19 cellular contexts compared by ENCODE assay signal in genomic region chr5:51573835-51574234, GRCh38.
A peak's percentile ranks its signal among the peaks of the same experiment; 100 is the strongest.
DNase-seq lines count a peak whose midpoint lies in the region; TF ChIP-seq lines count a peak whose summit lies in the region.
"Had no signal": no experiment of that assay in that cellular context is flagged by ENCODE, and none has a peak within 500 bp of the region (broad histone marks: within the 10 kb centered on the region; RNA-seq: fewer than 3 reads in every experiment).

No MANE protein-coding gene starts in this region.

- no peak for TF ChIP-seq CTCF in osteoblast (IDR thresholded peaks at IDR 0.05; ENCODE audit: extremely low read depth, low read depth, low read length)
- TF ChIP-seq CTCF in adrenal gland (IDR thresholded peaks at IDR 0.05) = no peak
- no peak for TF ChIP-seq CTCF in lower leg skin (IDR thresholded peaks at IDR 0.05)

- intact Hi-C loops in adrenal gland (cut with DNase I) = no loop called here
- intact Hi-C loops in lower leg skin (cut with DNase I; ENCODE audit: low total_unique reads) = no loop called here

- H3K36me3 ChIP-seq in HUES48 (ENCODE audit: control insufficient read depth, insufficient read depth, low read length) (no peaks in the 10 kb centered on the region), osteoblast (ENCODE audit: insufficient read depth, low read length) (no peaks in the 10 kb centered on the region), adrenal gland (replicated peaks in 1 of 2) (no peaks in the 10 kb centered on the region)

- H3K9me3 ChIP-seq in HUES48 (ENCODE audit: control insufficient read depth, insufficient read depth, low read length) = no peaks in the 10 kb centered on the region
- H3K9me3 ChIP-seq in osteoblast (ENCODE audit: low read depth, low read length) = no peaks in the 10 kb centered on the region
- H3K9me3 ChIP-seq in adrenal gland (replicated peaks in 1 of 3) = no peaks in the 10 kb centered on the region
- H3K9me3 ChIP-seq: A549, Caco-2 had no signal

- WGBS in adrenal gland, 4 donors = 52 to 55% (median 54%) methylated on average over 5 of the region's 5 CpGs
- WGBS in lower leg skin, 2 donors = 50 to 52% methylated on average over 5 of the region's 5 CpGs

- H3K4me1 ChIP-seq in HUES48 (ENCODE audit: control insufficient read depth, insufficient read depth, low read length) (peaks cover 11% of the 10 kb centered on the region), osteoblast (ENCODE audit: insufficient read depth, low read length) (no peaks in the 10 kb centered on the region), adrenal gland (replicated peaks in 1 of 2) (no peaks in the 10 kb centered on the region)
- H3K4me1 ChIP-seq: A549, Caco-2 had no signal

- TF ChIP-seq POLR2A in adrenal gland (IDR thresholded peaks at IDR 0.05) = no peak
- TF ChIP-seq POLR2A in lower leg skin (IDR thresholded peaks at IDR 0.05) = no peak

- H3K27ac ChIP-seq in HUES48 (ENCODE audit: low read depth, low read length) (no peak overlapping the region), osteoblast (ENCODE audit: low read depth, low read length) (no peak overlapping the region), adrenal gland (no peak overlapping the region)
- H3K27ac ChIP-seq: 22Rv1, A549, C4-2B, HL-60 had no signal

- H4K20me1 ChIP-seq in osteoblast (ENCODE audit: insufficient read depth, low read length) = no peaks in the 10 kb centered on the region

- no peaks in the 10 kb centered on the region for H3K27me3 ChIP-seq in HUES48 (ENCODE audit: control insufficient read depth, insufficient read depth, low read length)
- no peaks in the 10 kb centered on the region for H3K27me3 ChIP-seq in osteoblast (ENCODE audit: insufficient read depth, low read length)
- no peaks in the 10 kb centered on the region for H3K27me3 ChIP-seq in adrenal gland

- H3K79me2 ChIP-seq in osteoblast (ENCODE audit: insufficient read depth, low read length) = no peaks in the 10 kb centered on the region

- DNase-seq in NCI-H82 (lab: John Stamatoyannopoulos, UW) (peak; percentile 7), NCI-H82 treated with DMSO at 0.1 percent for 48 hours (lab: John Stamatoyannopoulos, UW; ENCODE audit: unreplicated experiment) (no peak), iPS-NIHi11 (ENCODE audit: low spot score) (peak; percentile 6), osteoblast (ENCODE audit: insufficient read length, low spot score, missing footprints) (peak; percentile 2), NCI-H1417 treated with DMSO at 0.1 percent for 48 hours (lab: John Stamatoyannopoulos, UW) (no peak), adrenal gland (no peak), lower leg skin (ENCODE audit: low spot score in 2 of 2) (no peak)
- DNase-seq: AML-193; Caco-2; CD4-positive, alpha-beta T cell; DMS79 treated with DMSO at 0.1 percent for 48 hours; GF-D8; GOT3; HCEC 1CT had no signal

- no peak overlapping the region for H2AFZ ChIP-seq in osteoblast (ENCODE audit: low read length)

- H3K4me3 ChIP-seq in HUES48 (ENCODE audit: low read depth, low read length) (0 out of 2 replicates have a peak overlapping the region, but pooled peaks have one; percentile 3), osteoblast (ENCODE audit: insufficient read depth, low read length) (no peak overlapping the region), adrenal gland (no peak overlapping the region), lower leg skin (ENCODE audit: low read depth, poor library complexity, severe bottlenecking) (no peak overlapping the region)
- H3K4me3 ChIP-seq: A549 had no signal

- H3K9ac ChIP-seq in HUES48 (ENCODE audit: low read depth, low read length) = no peak overlapping the region

- H3K4me2 ChIP-seq in osteoblast (ENCODE audit: insufficient read depth, low read length) = no peak overlapping the region
- H3K4me2 ChIP-seq: A549 had no signal

Comparison
In these comparisons a context has a peak if more than half of its experiments do, and no peak if none do; other contexts are left out.
1. DNase-seq: peak in NCI-H82 (single experiment), iPS-NIHi11 (single experiment) and osteoblast (single experiment); none in NCI-H82 treated with DMSO at 0.1 percent for 48 hours (single experiment), NCI-H1417 treated with DMSO at 0.1 percent for 48 hours (single experiment), adrenal gland (0 of 7) and lower leg skin (0 of 2).